ENCODE assay signal across 1 cellular context in genomic region chr15:80503319-80503952, GRCh38.
TF ChIP-seq lines count a peak whose summit lies in the region.

No MANE protein-coding gene starts in this region.

TF ChIP-seq in IMR-90, 13 proteins besides CTCF, POLR2A, EP300 and RAD21 (continued from another document):
- TF ChIP-seq FOS (IDR thresholded peaks at IDR 0.05; ENCODE audit: low read depth, low read length) (no peak), CEBPB (IDR thresholded peaks at IDR 0.05; ENCODE audit: low read depth, low read length) (no peak), RCOR1 (IDR thresholded peaks at IDR 0.05; ENCODE audit: insufficient replicate concordance, low read length) (no peak), MAZ (IDR thresholded peaks at IDR 0.05; ENCODE audit: borderline replicate concordance, low read depth, low read length) (no peak)
TF ChIP-seq in IMR-90: peak in this region for 0.
